In the genomic region with DNA sequence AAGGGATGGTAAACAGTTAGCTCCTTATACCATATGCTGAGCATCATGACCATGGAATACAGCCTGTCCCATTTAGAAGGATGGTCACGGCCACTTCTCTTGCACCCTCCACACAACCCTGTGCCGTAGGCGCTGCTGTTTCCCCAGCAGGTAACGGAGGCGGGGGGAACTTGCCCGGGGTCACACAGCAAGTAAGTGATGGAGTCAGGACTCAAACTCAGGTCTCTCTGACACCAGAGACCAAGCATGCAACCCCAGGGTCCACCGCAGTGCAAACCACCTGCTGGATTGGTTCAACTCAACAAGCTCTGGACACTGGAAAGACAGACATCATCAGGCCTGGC, we compare ENCODE assay signal across 18 cellular contexts.
"Had no signal": no experiment of that assay in that cellular context is flagged by ENCODE, and none has a peak within 500 bp of the region (broad histone marks: within the 10 kb centered on the region; RNA-seq: fewer than 3 reads in every experiment).

No MANE protein-coding gene starts in this region.

- H3K27me3 ChIP-seq: tibial nerve had no signal

- ATAC-seq: T-helper 17 cell had no signal

- H3K36me3 ChIP-seq: tibial nerve had no signal

- H3K9me3 ChIP-seq: tibial nerve had no signal

- DNase-seq: activated CD4-positive, alpha-beta memory T cell treated with anti-CD3 and anti-CD28 coated beads for 36 hours; activated CD4-positive, alpha-beta T cell treated with anti-CD3 and anti-CD28 coated beads for 48 hours; activated naive CD4-positive, alpha-beta T cell treated with Interleukin-2 at 50 U/mL for 16 hours; activated T-cell treated with anti-CD3 and anti-CD28 coated beads, Interleukin-2, amount 50 U/mL, for 48 hours; amygdala; cerebellar nuclear complex; dermis blood vessel endothelial cell; effector CD8-positive, alpha-beta T cell; erythroblast; foreskin fibroblast; immature natural killer cell; kidney glomerular epithelial cell; naive B cell; occipital lobe; stimulated activated CD4-positive, alpha-beta T cell treated with anti-CD3 and anti-CD28 coated beads, Interleukin-4, amount 100 ng/mL, for 24 hours; stimulated activated naive CD4-positive, alpha-beta T cell treated with Interleukin-2 at 50 U/mL for 16 hours; T-helper 17 cell had no signal

- H3K4me3 ChIP-seq: tibial nerve had no signal
